Comparison of ENCODE assay signal across 31 cellular contexts in the genomic region with DNA sequence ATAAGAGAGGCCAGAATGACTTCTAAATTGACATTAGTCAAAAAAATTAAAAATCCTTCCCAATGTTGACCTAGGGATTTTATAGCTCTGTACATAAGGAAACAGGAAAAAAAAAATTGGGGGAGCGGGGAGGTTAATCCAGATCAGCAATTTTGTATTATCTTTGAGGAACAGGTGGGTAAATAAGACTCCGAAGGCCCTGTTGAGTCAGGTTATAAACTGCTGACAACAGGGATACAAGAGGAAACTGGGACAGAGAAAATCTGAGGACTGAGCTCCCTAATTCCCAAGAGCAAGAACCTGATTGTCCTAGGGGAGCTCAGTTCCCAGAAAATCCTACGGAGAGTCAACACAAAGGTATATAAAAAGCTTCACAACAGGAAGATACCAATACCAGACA. TPM values are rescaled to one million over a fixed set of nuclear protein-coding genes. Genes with fewer than 3 reads are reported as not detected.
DNase-seq lines count a peak whose midpoint lies in the region; ATAC-seq, FAIRE-seq and TF ChIP-seq lines count a peak whose summit lies in the region.
"Had no signal": no experiment of that assay in that cellular context is flagged by ENCODE, and none has a peak within 500 bp of the region (broad histone marks: within the 10 kb centered on the region; RNA-seq: fewer than 3 reads in every experiment).

No MANE protein-coding gene starts in this region.

- H3K79me2 ChIP-seq in Karpas-422 (ENCODE audit: low read length): peaks cover 6% of the 10 kb centered on the region
- no peaks in the 10 kb centered on the region for H3K79me2 ChIP-seq in HepG2 (ENCODE audit: insufficient read depth, low read length)

- 94% methylated on average over 3 of the region's 3 CpGs for WGBS in HepG2 (ENCODE audit: low lambda C conversion rate)

- H3K36me3 ChIP-seq in Karpas-422 (ENCODE audit: insufficient read depth, low read length) (peaks cover 36% of the 10 kb centered on the region), HepG2 (replicated peaks in 1 of 2; ENCODE audit: control insufficient read depth in 1 of 2, insufficient read depth in 2 of 2, low read length in 2 of 2) (peaks cover 10 to 19% of the 10 kb centered on the region in 2 experiments; a peak in 4 of 5 replicates), kidney (ENCODE audit: control insufficient read depth in 1 of 2, insufficient read depth in 2 of 2, low read length in 2 of 2) (peaks cover 12 to 32% of the 10 kb centered on the region in 2 donors)

- no peak for FAIRE-seq in HepG2 (lab: Jason Lieb, UNC)
- no peak for FAIRE-seq in kidney (lab: Jason Lieb, UNC)
- FAIRE-seq: HTR-8/SVneo, RCC 7860 had no signal

- H3K4me2 ChIP-seq in Karpas-422 (ENCODE audit: low read depth, low read length, poor library complexity, severe bottlenecking): no peak overlapping the region
- no peak overlapping the region for H3K4me2 ChIP-seq in HepG2 (ENCODE audit: low read depth, low read length)

- peaks cover 60% of the 10 kb centered on the region for H3K4me1 ChIP-seq in Karpas-422 (ENCODE audit: low read length)
- H3K4me1 ChIP-seq in HepG2 (ENCODE audit: insufficient read depth, low read length): peaks cover 11% of the 10 kb centered on the region
- H3K4me1 ChIP-seq in kidney (ENCODE audit: control insufficient read depth in 1 of 2, insufficient read depth in 1 of 2, low read depth in 1 of 2, low read length in 2 of 2): no peaks in the 10 kb centered on the region
- H3K4me1 ChIP-seq: ascending aorta, gastroesophageal sphincter, right lobe of liver, vagina had no signal

- no peak for TF ChIP-seq RAD21 in HepG2 (CRISPR knock-in tag; IDR thresholded peaks at IDR 0.05)

- CTCF ChIA-PET in HepG2 (lab: Yijun Ruan, JAX; ENCODE audit: low intra/inter-chr PET ratio, low total read pairs): interaction anchor here (4.7 kb wide), 1 partner anchor 71 kb away, joined by 79 read pairs; no protein-coding TSS in a partner anchor

- in situ Hi-C loops in HepG2 (cut with HindIII; ENCODE audit: extremely low pct_ligation_motif_present, low pct_unique_long_range_greater_than_20kb) (no loop called here), GM13977 (cut with MboI; ENCODE audit: low pct_unique_long_range_greater_than_20kb, low sequenced_read_pairs, unreplicated experiment) (no loop called here)

- H3K27me3 ChIP-seq in Karpas-422 (ENCODE audit: low read length): no peaks in the 10 kb centered on the region
- no peaks in the 10 kb centered on the region for H3K27me3 ChIP-seq in HepG2 (ENCODE audit: control insufficient read depth in 1 of 2, insufficient read depth in 2 of 2, low read length in 2 of 2)
- H3K27me3 ChIP-seq: ascending aorta, esophagus muscularis mucosa, gastroesophageal sphincter, right lobe of liver, vagina had no signal

- DNase-seq in Karpas-422 (no peak), HepG2 (ENCODE audit: low spot score) (no peak), amniotic stem cell (lab: John Stamatoyannopoulos, UW) (no peak), kidney (no peak), GM13977 (ENCODE audit: low spot score) (no peak)
- DNase-seq: activated CD8-positive, alpha-beta T cell treated with anti-CD3 and anti-CD28 coated beads, Interleukin-2, amount 10 ng/mL, durations not matched to agents 7 days and 5 days; activated naive CD4-positive, alpha-beta T cell treated with anti-CD3 and anti-CD28 coated beads, Interleukin-2, amount 50 U/mL, for 16 hours; activated T-cell treated with anti-CD3 and anti-CD28 coated beads, Interleukin-2, amount 50 U/mL, for 4 hours; cerebellar nuclear complex; DND-41; effector memory CD4-positive, alpha-beta T cell; H7; kidney glomerular epithelial cell; naive B cell; NCI-H1105 treated with DMSO at 0.1 percent for 48 hours; NCI-H226; NK-92 treated with Interleukin-12 subunit alpha and Interleukin-12 subunit beta, amount 100 ng/mL, for 24 hours; right lobe of liver; stimulated activated CD4-positive, alpha-beta T cell treated with anti-CD3 and anti-CD28 coated beads, Interleukin-15, amount 100 ng/mL, for 24 hours had no signal

- H3K4me3 ChIP-seq in Karpas-422 (ENCODE audit: low read length) (no peak overlapping the region), HepG2 (replicated peaks in 1 of 3; ENCODE audit: insufficient read depth in 1 of 3, low read depth in 2 of 3, low read length in 3 of 3) (no peak overlapping the region), kidney (ENCODE audit: low read length in 2 of 2) (no peak overlapping the region)
- H3K4me3 ChIP-seq: ascending aorta, esophagus muscularis mucosa, gastroesophageal sphincter, right lobe of liver, SK-N-MC, vagina had no signal

- H2AFZ ChIP-seq in Karpas-422 (ENCODE audit: low read length) (no peak overlapping the region), HepG2 (ENCODE audit: low read length) (no peak overlapping the region)

- no peak for TF ChIP-seq POLR2A in HepG2 (IDR thresholded peaks at IDR 0.05; ENCODE audit: insufficient read depth in 1 of 2, low read depth in 2 of 2, low read length in 2 of 2)

- ATAC-seq in HepG2 (no peak), HG03432 (IDR thresholded peaks at IDR 0.05; ENCODE audit: unreplicated experiment) (no peak)
- ATAC-seq: activated CD8-positive, alpha-beta T cell treated with anti-CD3 and anti-CD28 coated beads, Interleukin-2, amount 10 ng/mL, durations not matched to agents 7 days and 5 days; activated T-cell treated with anti-CD3 and anti-CD28 coated beads, Interleukin-2, amount 50 U/mL, for 4 hours had no signal

- H3K9me3 ChIP-seq in Karpas-422 (ENCODE audit: low read length) (no peaks in the 10 kb centered on the region), HepG2 (ENCODE audit: low read length) (no peaks in the 10 kb centered on the region), kidney (ENCODE audit: control insufficient read depth in 1 of 2, low read length in 2 of 2) (no peaks in the 10 kb centered on the region)
- H3K9me3 ChIP-seq: ascending aorta, esophagus muscularis mucosa, gastroesophageal sphincter, right lobe of liver, vagina had no signal

- no peak for TF ChIP-seq CTCF in C4-2B (conservative IDR thresholded peaks at IDR 0.05)
- no peak for TF ChIP-seq CTCF in VCaP (conservative IDR thresholded peaks at IDR 0.05)
- TF ChIP-seq CTCF in HepG2 (CRISPR knock-in tag; IDR thresholded peaks at IDR 0.05): no peak
- no peak for TF ChIP-seq CTCF in kidney (IDR thresholded peaks at IDR 0.05; ENCODE audit: borderline replicate concordance, extremely low read depth, insufficient read depth)
- TF ChIP-seq CTCF in GM13977 (IDR thresholded peaks at IDR 0.05; ENCODE audit: extremely low read depth, insufficient read depth, missing control alignments): no peak

- BruUV-seq in HepG2 (replicated peaks; lab: Mats Ljungman, UMichigan): no TSS peak

- POLR2A ChIA-PET in HepG2 (lab: Yijun Ruan, JAX): interaction anchor here (1.4 to 1.5 kb wide), 2 partner anchors 34 to 58 kb away, joined by 3 to 4 read pairs; partner anchors contain the start of gene ZNF318

- H3K27ac ChIP-seq in C4-2B (peak overlapping the region; percentile 68; the same call in 1 of the 2 replicates), Karpas-422 (ENCODE audit: low read length) (peak overlapping the region; percentile 57), VCaP (peak overlapping the region; percentile 42), HepG2 (ENCODE audit: extremely low read length, insufficient read depth, low read length) (no peak overlapping the region), kidney (ENCODE audit: low read depth in 2 of 2, low read length in 2 of 2) (no peak overlapping the region)
- H3K27ac ChIP-seq: ascending aorta, esophagus muscularis mucosa, gastroesophageal sphincter, right lobe of liver, SK-N-MC, vagina had no signal

- no peak overlapping the region for H3K9ac ChIP-seq in Karpas-422 (ENCODE audit: low read length)
- no peak overlapping the region for H3K9ac ChIP-seq in HepG2 (ENCODE audit: insufficient read depth, low read depth, low read length)
- no peak overlapping the region for H3K9ac ChIP-seq in kidney (ENCODE audit: low read length in 2 of 2)

- TF ChIP-seq EP300 in HepG2 (IDR thresholded peaks at IDR 0.05; ENCODE audit: low read depth in 2 of 2, low read length in 2 of 2) (no peak), HepG2 (CRISPR knock-in tag; IDR thresholded peaks at IDR 0.05; ENCODE audit: borderline replicate concordance) (no peak)

- intact Hi-C loops in HepG2 (cut with micrococcal nuclease; ENCODE audit: unreplicated experiment): no loop called here
- intact Hi-C loops in kidney (cut with DNase I): loop anchor here (10.0 kb wide), 1 partner anchor 71 kb away; no protein-coding TSS in a partner anchor

- no peaks in the 10 kb centered on the region for H3K9me2 ChIP-seq in Karpas-422 (replicated peaks; ENCODE audit: insufficient read depth, low read length)

- H4K20me1 ChIP-seq in Karpas-422 (ENCODE audit: insufficient read depth, low read depth, low read length): no peaks in the 10 kb centered on the region
- H4K20me1 ChIP-seq in HepG2 (ENCODE audit: insufficient read depth, low read length): no peaks in the 10 kb centered on the region

RNA-seq across cellular contexts. Expression of gene CRIP3, which starts 26.8 kb away (rescaled TPM):
- 55.0 and 56.8 TPM in 2 replicates for total RNA-seq in Karpas-422 (2014; rRNA removed; shearing (Covaris generic); ENCODE audit: low replicate concordance)
- total RNA-seq in HepG2 (2016; rRNA removed; fragmentation: Illumina TruSeq; extraction: Trizol): 3.5 and 6.3 TPM in 2 replicates
- total RNA-seq in HepG2 (2016; cell fraction: cytosol; rRNA removed; fragmentation: Illumina TruSeq; extraction: Trizol; ENCODE audit: low read depth): 2.7 and 2.9 TPM in 2 replicates
- total RNA-seq in HepG2 (2016; cell fraction: insoluble cytoplasmic fraction; rRNA removed; fragmentation: Illumina TruSeq; extraction: Trizol): 5.5 and 7.0 TPM in 2 replicates
- total RNA-seq in HepG2 (2016; cell fraction: membrane; rRNA removed; fragmentation: Illumina TruSeq; extraction: Trizol): 1.7 and 2.6 TPM in 2 replicates
- 6.1 and 7.0 TPM in 2 replicates for total RNA-seq in HepG2 (2016; cell fraction: nucleus; rRNA removed; fragmentation: Illumina TruSeq; extraction: Trizol)
- polyA plus RNA-seq in HepG2 (2011; rRNA removed): 9.3 and 14.2 TPM in 2 replicates
- polyA plus RNA-seq in HepG2 (2011; cell fraction: cytosol; rRNA removed): 4.5 and 5.1 TPM in 2 replicates
- 31.5 and 46.2 TPM in 2 replicates for polyA plus RNA-seq in HepG2 (2011; cell fraction: nucleus; rRNA removed)
- polyA plus RNA-seq in HepG2 (2012): 12.7 and 16.4 TPM in 2 replicates
- polyA plus RNA-seq in HepG2 (2016; cell fraction: cytosol; fragmentation: Illumina TruSeq; extraction: Trizol; ENCODE audit: low read depth): 0.99 and 1.7 TPM in 2 replicates
- 4.1 and 5.4 TPM in 2 replicates for polyA plus RNA-seq in HepG2 (2016; cell fraction: insoluble cytoplasmic fraction; fragmentation: Illumina TruSeq; extraction: Trizol; ENCODE audit: low read depth)
- 1.9 and 2.3 TPM in 2 replicates for polyA plus RNA-seq in HepG2 (2016; cell fraction: membrane; fragmentation: Illumina TruSeq; extraction: Trizol; ENCODE audit: low read depth)
- 13.1 and 18.7 TPM in 2 replicates for polyA plus RNA-seq in HepG2 (2016; cell fraction: nucleus; fragmentation: Illumina TruSeq; extraction: Trizol; ENCODE audit: insufficient read depth, low read depth)
- polyA minus RNA-seq in HepG2 (2011; rRNA and poly(A)+ RNA removed; ENCODE audit: low replicate concordance): 8.2 TPM in 1 of 2 replicates, not detected in the other
- polyA minus RNA-seq in HepG2 (2011; cell fraction: cytosol; rRNA and poly(A)+ RNA removed): 1.4 and 2.5 TPM in 2 replicates
- 7.5 and 14.4 TPM in 2 replicates for polyA minus RNA-seq in HepG2 (2011; cell fraction: nucleus; rRNA and poly(A)+ RNA removed)
- 5.6 TPM for total RNA-seq in kidney
- polyA plus RNA-seq in kidney (ENCODE audit: insufficient read depth, low read depth, low replicate concordance): 14.3 TPM
- total RNA-seq: activated CD8-positive, alpha-beta T cell treated with anti-CD3 and anti-CD28 coated beads, Interleukin-2, amount 10 ng/mL, durations not matched to agents 7 days and 5 days; ascending aorta; esophagus muscularis mucosa; gastroesophageal sphincter; vagina had no signal

RNA-seq across cellular contexts. Expression of gene ZNF318, which starts 34.0 kb away (rescaled TPM):
- 54.5 and 61.8 TPM in 2 replicates for total RNA-seq in Karpas-422 (2014; rRNA removed; shearing (Covaris generic); ENCODE audit: low replicate concordance)
- total RNA-seq in HepG2 (2016; rRNA removed; fragmentation: Illumina TruSeq; extraction: Trizol): 13.0 and 19.4 TPM in 2 replicates
- 1.6 TPM in 2 replicates for total RNA-seq in HepG2 (2016; cell fraction: cytosol; rRNA removed; fragmentation: Illumina TruSeq; extraction: Trizol; ENCODE audit: low read depth)
- 11.9 and 17.8 TPM in 2 replicates for total RNA-seq in HepG2 (2016; cell fraction: insoluble cytoplasmic fraction; rRNA removed; fragmentation: Illumina TruSeq; extraction: Trizol)
- 5.6 and 6.6 TPM in 2 replicates for total RNA-seq in HepG2 (2016; cell fraction: membrane; rRNA removed; fragmentation: Illumina TruSeq; extraction: Trizol)
- total RNA-seq in HepG2 (2016; cell fraction: nucleus; rRNA removed; fragmentation: Illumina TruSeq; extraction: Trizol): 16.1 and 16.5 TPM in 2 replicates
- polyA plus RNA-seq in HepG2 (2011; rRNA removed): 14.5 and 15.1 TPM in 2 replicates
- polyA plus RNA-seq in HepG2 (2011; cell fraction: cytosol; rRNA removed): 9.0 and 11.7 TPM in 2 replicates
- polyA plus RNA-seq in HepG2 (2011; cell fraction: nucleus; rRNA removed): 23.4 and 27.7 TPM in 2 replicates
- polyA plus RNA-seq in HepG2 (2012): 14.6 and 16.4 TPM in 2 replicates
- 0.93 and 1.1 TPM in 2 replicates for polyA plus RNA-seq in HepG2 (2016; cell fraction: cytosol; fragmentation: Illumina TruSeq; extraction: Trizol; ENCODE audit: low read depth)
- 13.7 and 15.1 TPM in 2 replicates for polyA plus RNA-seq in HepG2 (2016; cell fraction: insoluble cytoplasmic fraction; fragmentation: Illumina TruSeq; extraction: Trizol; ENCODE audit: low read depth)
- 1.8 and 2.1 TPM in 2 replicates for polyA plus RNA-seq in HepG2 (2016; cell fraction: membrane; fragmentation: Illumina TruSeq; extraction: Trizol; ENCODE audit: low read depth)
- polyA plus RNA-seq in HepG2 (2016; cell fraction: nucleus; fragmentation: Illumina TruSeq; extraction: Trizol; ENCODE audit: insufficient read depth, low read depth): 26.2 and 27.0 TPM in 2 replicates
- polyA minus RNA-seq in HepG2 (2011; rRNA and poly(A)+ RNA removed; ENCODE audit: low replicate concordance): 38.1 and 51.2 TPM in 2 replicates
- 19.6 and 24.3 TPM in 2 replicates for polyA minus RNA-seq in HepG2 (2011; cell fraction: cytosol; rRNA and poly(A)+ RNA removed)
- polyA minus RNA-seq in HepG2 (2011; cell fraction: nucleus; rRNA and poly(A)+ RNA removed): 20.5 and 30.1 TPM in 2 replicates
- 13.9 TPM for total RNA-seq in kidney
- polyA plus RNA-seq in kidney (ENCODE audit: insufficient read depth, low read depth, low replicate concordance): 5.5 TPM

RNA-seq across cellular contexts. Expression of gene SLC22A7, which starts 37.4 kb away (rescaled TPM):
- total RNA-seq in Karpas-422 (2014; rRNA removed; shearing (Covaris generic); ENCODE audit: low replicate concordance): not detected in 2 replicates
- total RNA-seq in HepG2 (2016; rRNA removed; fragmentation: Illumina TruSeq; extraction: Trizol) (8.6 and 22.6 TPM in 2 replicates), kidney (2.0 TPM)
- total RNA-seq in HepG2 (2016; cell fraction: cytosol; rRNA removed; fragmentation: Illumina TruSeq; extraction: Trizol; ENCODE audit: low read depth): 5.3 and 5.4 TPM in 2 replicates
- 8.5 and 22.3 TPM in 2 replicates for total RNA-seq in HepG2 (2016; cell fraction: insoluble cytoplasmic fraction; rRNA removed; fragmentation: Illumina TruSeq; extraction: Trizol)
- 9.0 and 9.1 TPM in 2 replicates for total RNA-seq in HepG2 (2016; cell fraction: membrane; rRNA removed; fragmentation: Illumina TruSeq; extraction: Trizol)
- 20.9 and 25.8 TPM in 2 replicates for total RNA-seq in HepG2 (2016; cell fraction: nucleus; rRNA removed; fragmentation: Illumina TruSeq; extraction: Trizol)
- polyA plus RNA-seq in HepG2 (2011; rRNA removed) (5.3 and 12.3 TPM in 2 replicates), kidney (ENCODE audit: insufficient read depth, low read depth, low replicate concordance) (34.8 TPM)
- polyA plus RNA-seq in HepG2 (2011; cell fraction: cytosol; rRNA removed): 7.0 and 7.8 TPM in 2 replicates
- polyA plus RNA-seq in HepG2 (2011; cell fraction: nucleus; rRNA removed): 34.4 and 48.4 TPM in 2 replicates
- 18.9 and 34.7 TPM in 2 replicates for polyA plus RNA-seq in HepG2 (2012)
- polyA plus RNA-seq in HepG2 (2016; cell fraction: cytosol; fragmentation: Illumina TruSeq; extraction: Trizol; ENCODE audit: low read depth): 3.2 and 3.5 TPM in 2 replicates
- polyA plus RNA-seq in HepG2 (2016; cell fraction: insoluble cytoplasmic fraction; fragmentation: Illumina TruSeq; extraction: Trizol; ENCODE audit: low read depth): 5.5 and 6.2 TPM in 2 replicates
- polyA plus RNA-seq in HepG2 (2016; cell fraction: membrane; fragmentation: Illumina TruSeq; extraction: Trizol; ENCODE audit: low read depth): 4.5 and 5.7 TPM in 2 replicates
- 39.6 and 40.3 TPM in 2 replicates for polyA plus RNA-seq in HepG2 (2016; cell fraction: nucleus; fragmentation: Illumina TruSeq; extraction: Trizol; ENCODE audit: insufficient read depth, low read depth)
- polyA minus RNA-seq in HepG2 (2011; rRNA and poly(A)+ RNA removed; ENCODE audit: low replicate concordance): 22.0 TPM in 1 of 2 replicates, not detected in the other
- 3.6 and 5.1 TPM in 2 replicates for polyA minus RNA-seq in HepG2 (2011; cell fraction: cytosol; rRNA and poly(A)+ RNA removed)
- polyA minus RNA-seq in HepG2 (2011; cell fraction: nucleus; rRNA and poly(A)+ RNA removed): 7.0 and 12.7 TPM in 2 replicates
- total RNA-seq: activated CD8-positive, alpha-beta T cell treated with anti-CD3 and anti-CD28 coated beads, Interleukin-2, amount 10 ng/mL, durations not matched to agents 7 days and 5 days; activated T-cell treated with anti-CD3 and anti-CD28 coated beads, Interleukin-2, amount 50 U/mL, for 4 hours; esophagus muscularis mucosa; gastroesophageal sphincter; H7; osteocyte; subcutaneous adipose tissue; vagina had no signal

Comparison
In these comparisons a context has a peak if more than half of its experiments do, and no peak if none do; other contexts are left out.
1. H3K27ac ChIP-seq: peak in C4-2B (single experiment), Karpas-422 (single experiment) and VCaP (single experiment); none in HepG2 (single experiment) and kidney (0 of 2).